ENCODE assay signal across 8 cellular contexts in genomic region chr1:31413405-31414005, GRCh38. TPM values are rescaled to one million over a fixed set of nuclear protein-coding genes. Genes with fewer than 3 reads are reported as not detected.
A peak's percentile ranks its signal among the peaks of the same experiment; 100 is the strongest.
DNase-seq lines count a peak whose midpoint lies in the region; ATAC-seq and TF ChIP-seq lines count a peak whose summit lies in the region.

No MANE protein-coding gene starts in this region.

- H3K9me2 ChIP-seq in DOHH2 (replicated peaks; ENCODE audit: control insufficient read depth, low read length) (no peaks in the 10 kb centered on the region), SK-N-SH (no peaks in the 10 kb centered on the region)

- DNase-seq in SK-N-SH = peak; percentile 85
- DNase-seq in ecto neural progenitor cell (ENCODE audit: low spot score) = peak; percentile 77
- DNase-seq in lung microvascular endothelial cell (ENCODE audit: low read depth in 2 of 2) = peak; percentile 38 to 69
- DNase-seq in thyroid gland = peak; percentile 86 to 89

- WGBS in SK-N-SH (ENCODE audit: low lambda C conversion rate) = 1% methylated on average over 27 of the region's 56 CpGs
- WGBS in thyroid gland, 2 donors = 0% methylated on average over 37 to 47 of the region's 56 CpGs

- H3F3A ChIP-seq in DOHH2 (ENCODE audit: control insufficient read depth, insufficient read depth) (no peaks in the 10 kb centered on the region), SK-N-SH (replicated peaks; ENCODE audit: insufficient read depth) (peaks cover 4% of the 10 kb centered on the region)

- H3K4me3 ChIP-seq in DOHH2 (ENCODE audit: low read length) (peak overlapping the region; percentile 82), SK-N-SH (ENCODE audit: low read depth in 2 of 2, low read length in 1 of 2) (peak overlapping the region; percentile 84 to 85), thyroid gland (replicated peaks in 1 of 3) (peak overlapping the region; percentile 49 to 85 (median 80))

- H3K9ac ChIP-seq in SK-N-SH = peak overlapping the region; percentile 91

- no peak for TF ChIP-seq CTCF in DOHH2 (IDR thresholded peaks at IDR 0.05; ENCODE audit: low read depth, low read length, poor library complexity, severe bottlenecking)
- TF ChIP-seq CTCF in SK-N-SH (IDR thresholded peaks at IDR 0.05) = no peak
- no peak for TF ChIP-seq CTCF in thyroid gland (IDR thresholded peaks at IDR 0.05)

- H3K4me2 ChIP-seq in DOHH2 (ENCODE audit: low read length) = peak overlapping the region; percentile 99
- peak overlapping the region; percentile 88 for H3K4me2 ChIP-seq in SK-N-SH

- H3K79me2 ChIP-seq in DOHH2 (ENCODE audit: control insufficient read depth, low read length) (no peaks in the 10 kb centered on the region), SK-N-SH (ENCODE audit: insufficient read depth) (peaks cover 9% of the 10 kb centered on the region)

- H4K20me1 ChIP-seq in DOHH2 (ENCODE audit: control insufficient read depth, insufficient read depth, low read depth, low read length) (no peaks in the 10 kb centered on the region), SK-N-SH (ENCODE audit: insufficient read depth) (no peaks in the 10 kb centered on the region)

- peak; percentile 30 for ATAC-seq in HG03175 (IDR thresholded peaks at IDR 0.05; ENCODE audit: unreplicated experiment)
- ATAC-seq in HG02973 (IDR thresholded peaks at IDR 0.05; ENCODE audit: unreplicated experiment) = no peak
- no peak for ATAC-seq in GM18909 (IDR thresholded peaks at IDR 0.05; ENCODE audit: poor library complexity, unreplicated experiment)

- CTCF ChIA-PET in SK-N-SH (lab: Yijun Ruan, JAX) = interaction anchor here (0.6 to 16.8 kb wide), 5 partner anchors 8 to 230 kb away, joined by 3 to 287 read pairs (median 43); no protein-coding TSS in a partner anchor

- H3K36me3 ChIP-seq in DOHH2 (ENCODE audit: control insufficient read depth, low read length) (no peaks in the 10 kb centered on the region), SK-N-SH (replicated peaks in 1 of 2; ENCODE audit: control insufficient read depth in 1 of 2, insufficient read depth in 2 of 2, low read length in 1 of 2) (no peaks in the 10 kb centered on the region), thyroid gland (no peaks in the 10 kb centered on the region)

- H3K27ac ChIP-seq in DOHH2 (ENCODE audit: low read depth, low read length) = no peak overlapping the region
- H3K27ac ChIP-seq in SK-N-SH (ENCODE audit: low read depth in 2 of 2, low read length in 1 of 2) = peak overlapping the region in 1 of 2 experiments; percentile 65; a peak in 1 of 4 replicates
- H3K27ac ChIP-seq in thyroid gland = peak overlapping the region; percentile 80 to 94 (median 84)

- H3K27me3 ChIP-seq in DOHH2 (ENCODE audit: control insufficient read depth, low read length) = peaks cover 43% of the 10 kb centered on the region
- H3K27me3 ChIP-seq in SK-N-SH (ENCODE audit: insufficient read depth) = no peaks in the 10 kb centered on the region
- H3K27me3 ChIP-seq in thyroid gland = no peaks in the 10 kb centered on the region

- POLR2A ChIA-PET in SK-N-SH (lab: Yijun Ruan, JAX) = no interaction called here

- TF ChIP-seq RAD21 in SK-N-SH (IDR thresholded peaks at IDR 0.05; ENCODE audit: low read length) = no peak

- 0 out of 4 replicates have a peak, but pooled peaks of 1 of the 2 experiments have one; percentile 4 for TF ChIP-seq EP300 in SK-N-SH (IDR thresholded peaks at IDR 0.05; ENCODE audit: borderline replicate concordance in 1 of 2, low read depth in 1 of 2, low read length in 1 of 2)

- H2AFZ ChIP-seq in SK-N-SH (ENCODE audit: low read depth) = peak overlapping the region; percentile 98

- peak in 1 of 2 donors; percentile 12 for TF ChIP-seq POLR2A in thyroid gland (IDR thresholded peaks at IDR 0.05)

- H3K9me3 ChIP-seq in DOHH2 (ENCODE audit: control insufficient read depth, insufficient read depth, low read length) = no peaks in the 10 kb centered on the region
- no peaks in the 10 kb centered on the region for H3K9me3 ChIP-seq in SK-N-SH
- H3K9me3 ChIP-seq in thyroid gland = no peaks in the 10 kb centered on the region

- peaks cover 17% of the 10 kb centered on the region for H3K4me1 ChIP-seq in DOHH2 (ENCODE audit: control insufficient read depth, low read length)
- peaks cover 0 to 17% of the 10 kb centered on the region in 2 experiments; a peak in 1 of 4 replicates for H3K4me1 ChIP-seq in SK-N-SH (ENCODE audit: control insufficient read depth in 1 of 2, insufficient read depth in 2 of 2, low read depth in 1 of 2, low read length in 1 of 2)
- H3K4me1 ChIP-seq in thyroid gland = peaks cover 5 to 16% of the 10 kb centered on the region in 2 donors

- intact Hi-C loops in thyroid gland (cut with DNase I) = no loop called here

TF ChIP-seq in SK-N-SH, 30 proteins besides CTCF, POLR2A, EP300 and RAD21:
- TF ChIP-seq MXI1 (IDR thresholded peaks at IDR 0.05; ENCODE audit: low read depth, low read length) = 0 out of 2 replicates have a peak, but pooled peaks have one; percentile 33
- TF ChIP-seq PBX3 (IDR thresholded peaks at IDR 0.05) = 0 out of 2 replicates have a peak, but pooled peaks have one; percentile 11
- TF ChIP-seq REST (IDR thresholded peaks at IDR 0.05; ENCODE audit: low read depth, low read length) = no peak
- TF ChIP-seq TCF12 (IDR thresholded peaks at IDR 0.05) = peak; percentile 16; the same call in 1 of the 2 replicates
- peak; percentile 69 for TF ChIP-seq NFIC (IDR thresholded peaks at IDR 0.05; ENCODE audit: borderline replicate concordance)
- 0 out of 2 replicates have a peak, but pooled peaks have one; percentile 12 for TF ChIP-seq SIN3A (IDR thresholded peaks at IDR 0.05; ENCODE audit: borderline replicate concordance, low read depth, low read length)
- 0 out of 2 replicates have a peak, but pooled peaks have one; percentile 5 for TF ChIP-seq YY1 (IDR thresholded peaks at IDR 0.05; ENCODE audit: low read depth)
- no peak for TF ChIP-seq POLR2AphosphoS5 (IDR thresholded peaks at IDR 0.05; ENCODE audit: low read depth, low read length)
- TF ChIP-seq MAX (IDR thresholded peaks at IDR 0.05; ENCODE audit: low read depth) = no peak
- TF ChIP-seq RXRA (IDR thresholded peaks at IDR 0.05; ENCODE audit: borderline replicate concordance, low read depth) = no peak

RNA-seq across cellular contexts. Expression of gene SERINC2, which starts 0.5 kb away (rescaled TPM):
- polyA plus RNA-seq in SK-N-SH (2012; rRNA removed) = 15.5 and 22.2 TPM in 2 replicates
- polyA plus RNA-seq in SK-N-SH (2012; cell fraction: cytosol; rRNA removed) = 8.3 and 16.9 TPM in 2 replicates
- 15.3 and 16.3 TPM in 2 replicates for polyA plus RNA-seq in SK-N-SH (2012; cell fraction: nucleus; rRNA removed)
- total RNA-seq in lung microvascular endothelial cell (5.2 and 9.1 TPM in 2 replicates), thyroid gland (10 to 100 TPM; 28.9 to 57.7 (median 37.7) TPM)

RNA-seq across cellular contexts. Expression of gene FABP3, which starts 40.6 kb away (rescaled TPM):
- 0.08 TPM in 1 of 2 replicates, not detected in the other for polyA plus RNA-seq in SK-N-SH (2012; rRNA removed)
- polyA plus RNA-seq in SK-N-SH (2012; cell fraction: cytosol; rRNA removed) = 0.16 TPM in 1 of 2 replicates, not detected in the other
- polyA plus RNA-seq in SK-N-SH (2012; cell fraction: nucleus; rRNA removed) = not detected in 2 replicates
- total RNA-seq in lung microvascular endothelial cell (0.20 and 0.87 TPM in 2 replicates), thyroid gland (1 to 10 TPM in 3 of 4 donors, not detected in 1; 2.3 to 6.6 (median 5.4) TPM)
